In the genomic region with DNA sequence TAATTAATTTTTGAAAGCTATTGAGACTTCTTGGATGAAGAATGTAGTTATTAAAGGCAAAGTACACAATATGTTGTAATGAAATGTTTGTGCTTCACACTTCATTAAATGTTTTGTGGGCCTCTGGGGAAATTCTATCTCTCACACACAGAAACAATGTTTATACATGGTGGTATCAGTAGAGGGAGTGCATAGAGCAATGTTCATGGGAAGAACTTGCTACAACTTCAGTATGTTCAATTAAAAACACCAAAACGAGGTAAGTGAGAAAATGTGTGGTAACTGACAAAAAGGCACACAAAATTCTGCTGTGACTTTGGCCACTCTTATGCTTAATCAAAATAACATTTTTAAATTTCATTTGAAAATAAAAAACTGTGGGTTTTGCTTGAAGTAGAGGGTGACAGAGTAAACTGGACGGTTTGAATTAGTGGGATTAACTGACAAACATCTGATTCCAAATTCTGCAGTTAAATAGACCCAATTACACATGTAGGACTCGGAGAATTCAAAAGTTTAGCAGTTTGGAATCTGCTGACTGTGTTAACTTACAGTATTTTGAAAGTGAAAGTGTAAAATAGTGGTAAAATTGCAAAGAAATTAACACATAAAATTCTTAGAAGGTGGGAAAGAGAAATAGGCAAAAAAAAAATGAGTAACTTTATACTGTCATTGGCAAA, we compare ENCODE assay signal across 8 cellular contexts.
DNase-seq lines count a peak whose midpoint lies in the region; ATAC-seq and TF ChIP-seq lines count a peak whose summit lies in the region.

No MANE protein-coding gene starts in this region.

- H3K4me1 Mint-ChIP-seq in central memory CD8-positive, alpha-beta T cell: peaks cover 10% of the 10 kb centered on the region

- peak overlapping the region; percentile 67 for H3K27ac Mint-ChIP-seq in central memory CD8-positive, alpha-beta T cell (ENCODE audit: low read depth)

- H3K27me3 Mint-ChIP-seq in central memory CD8-positive, alpha-beta T cell: no peaks in the 10 kb centered on the region

- no peak for ATAC-seq in central memory CD8-positive, alpha-beta T cell (replicated peaks; ENCODE audit: extremely low read depth, poor library complexity, severe bottlenecking)

- peaks cover 2% of the 10 kb centered on the region for H3K36me3 Mint-ChIP-seq in central memory CD8-positive, alpha-beta T cell (ENCODE audit: insufficient read depth)

- H3K27me3 ChIP-seq in neutrophil: peaks cover 7% of the 10 kb centered on the region

- H3K27ac ChIP-seq in KOPT-K1 (ENCODE audit: low read depth, low read length, poor library complexity, severe bottlenecking): peak overlapping the region; percentile 46
- no peak overlapping the region for H3K27ac ChIP-seq in neutrophil

- H3K9me3 ChIP-seq in KOPT-K1 (ENCODE audit: insufficient read depth, low read length, poor library complexity, severe bottlenecking) (no peaks in the 10 kb centered on the region), neutrophil (no peaks in the 10 kb centered on the region)

- peak overlapping the region; percentile 16 to 26 for H3K4me3 ChIP-seq in neutrophil (ENCODE audit: low read depth in 1 of 2, low read length in 1 of 2)

- H3K9me3 Mint-ChIP-seq in central memory CD8-positive, alpha-beta T cell: no peaks in the 10 kb centered on the region

- H3K4me3 Mint-ChIP-seq in central memory CD8-positive, alpha-beta T cell: peak overlapping the region; percentile 75

- TF ChIP-seq CTCF in neutrophil (IDR thresholded peaks at IDR 0.05): no peak

- no peaks in the 10 kb centered on the region for H3K36me3 ChIP-seq in KOPT-K1 (ENCODE audit: insufficient read depth, low read length)
- no peaks in the 10 kb centered on the region for H3K36me3 ChIP-seq in neutrophil

- H3K4me1 ChIP-seq in neutrophil (ENCODE audit: control insufficient read depth in 1 of 2, insufficient read depth in 1 of 2, low read depth in 1 of 2, low read length in 1 of 2): no peaks in the 10 kb centered on the region

- DNase-seq in EH (ENCODE audit: low read depth) (peak; percentile 42), LoVo (ENCODE audit: low spot score) (no peak), cerebellar cortex (ENCODE audit: low spot score) (no peak), AG08396 (ENCODE audit: low spot score) (no peak), NCI-H2081 treated with DMSO at 0.1 percent for 48 hours (lab: John Stamatoyannopoulos, UW) (no peak)
- no peak for DNase-seq in central memory CD8-positive, alpha-beta T cell (ENCODE audit: low spot score in 2 of 2)
